In genomic region chr19:45681391-45682015, GRCh38 we compare ENCODE assay signal across 8 cellular contexts. TPM values are rescaled to one million over a fixed set of nuclear protein-coding genes. Genes with fewer than 3 reads are reported as not detected.
DNase-seq lines count a peak whose midpoint lies in the region; ATAC-seq and TF ChIP-seq lines count a peak whose summit lies in the region.

No MANE protein-coding gene starts in this region.

- POLR2A ChIA-PET in activated CD8-positive, alpha-beta T cell treated with anti-CD3 and anti-CD28 coated beads, Interleukin-2, amount 10 ng/mL, durations not matched to agents 7 days and 5 days (lab: Charles Lee), result interaction anchor here (1.1 to 1.2 kb wide), 2 partner anchors 10 to 36 kb away, joined by 5 to 7 read pairs; partner anchors contain the start of gene SNRPD2

- H3K36me3 Mint-ChIP-seq in activated CD8-positive, alpha-beta T cell treated with anti-CD3 and anti-CD28 coated beads, Interleukin-2, amount 10 ng/mL, durations not matched to agents 7 days and 5 days (ENCODE audit: low read depth), result peaks cover 22% of the 10 kb centered on the region
- peaks cover 8% of the 10 kb centered on the region for H3K36me3 Mint-ChIP-seq in memory B cell

- peak overlapping the region; percentile 64 for H3K4me3 Mint-ChIP-seq in activated CD8-positive, alpha-beta T cell treated with anti-CD3 and anti-CD28 coated beads, Interleukin-2, amount 10 ng/mL, durations not matched to agents 7 days and 5 days
- peak overlapping the region; percentile 85 for H3K4me3 Mint-ChIP-seq in memory B cell

- DNase-seq in AG09319 (ENCODE audit: extremely low read depth, low read depth) (no peak), HS-27A (ENCODE audit: low read depth) (peak; percentile 34), NCI-H82 (lab: John Stamatoyannopoulos, UW) (peak; percentile 85), memory B cell (ENCODE audit: low spot score in 2 of 2) (peak; percentile 91 to 93)
- peak; percentile 91 for DNase-seq in activated CD8-positive, alpha-beta T cell treated with anti-CD3 and anti-CD28 coated beads, Interleukin-2, amount 10 ng/mL, durations not matched to agents 7 days and 5 days
- DNase-seq in effector CD8-positive, alpha-beta T cell (lab: John Stamatoyannopoulos, UW), result peak; percentile 77
- DNase-seq in stimulated activated CD4-positive, alpha-beta T cell treated with anti-CD3 and anti-CD28 coated beads, TNF-alpha, amount 100 ng/mL, for 4 hours (ENCODE audit: low read depth in 3 of 3), result peak; percentile 69 to 73 (median 73)

- CTCF ChIA-PET in activated CD8-positive, alpha-beta T cell treated with anti-CD3 and anti-CD28 coated beads, Interleukin-2, amount 10 ng/mL, durations not matched to agents 7 days and 5 days (lab: Charles Lee), result interaction anchor here (0.6 to 8.8 kb wide), 17 partner anchors 10 to 203 kb away, joined by 3 to 116 read pairs (median 3); partner anchors contain the start of genes EML2, QPCTL, SIX5 and SNRPD2

- ATAC-seq in GM19035 (IDR thresholded peaks at IDR 0.05; ENCODE audit: unreplicated experiment), result peak; percentile 74
- ATAC-seq in activated CD8-positive, alpha-beta T cell treated with anti-CD3 and anti-CD28 coated beads, Interleukin-2, amount 10 ng/mL, durations not matched to agents 7 days and 5 days, result peak; percentile 95
- ATAC-seq in memory B cell (ENCODE audit: low read depth), result peak; percentile 90

- peak overlapping the region; percentile 64 for H3K27ac Mint-ChIP-seq in activated CD8-positive, alpha-beta T cell treated with anti-CD3 and anti-CD28 coated beads, Interleukin-2, amount 10 ng/mL, durations not matched to agents 7 days and 5 days
- H3K27ac Mint-ChIP-seq in memory B cell, result peak overlapping the region; percentile 42

- H3K4me1 Mint-ChIP-seq in activated CD8-positive, alpha-beta T cell treated with anti-CD3 and anti-CD28 coated beads, Interleukin-2, amount 10 ng/mL, durations not matched to agents 7 days and 5 days (ENCODE audit: low read depth), result peaks cover 26% of the 10 kb centered on the region
- peaks cover 21% of the 10 kb centered on the region for H3K4me1 Mint-ChIP-seq in memory B cell

- TF ChIP-seq CTCF in AG09319 (IDR thresholded peaks at IDR 0.05; ENCODE audit: low read depth, low read length), result peak; percentile 79

- no peaks in the 10 kb centered on the region for H3K27me3 Mint-ChIP-seq in activated CD8-positive, alpha-beta T cell treated with anti-CD3 and anti-CD28 coated beads, Interleukin-2, amount 10 ng/mL, durations not matched to agents 7 days and 5 days (ENCODE audit: low read depth)
- H3K27me3 Mint-ChIP-seq in memory B cell, result peaks cover 3% of the 10 kb centered on the region

- H3K9me3 Mint-ChIP-seq in activated CD8-positive, alpha-beta T cell treated with anti-CD3 and anti-CD28 coated beads, Interleukin-2, amount 10 ng/mL, durations not matched to agents 7 days and 5 days (ENCODE audit: insufficient read depth), result no peaks in the 10 kb centered on the region
- H3K9me3 Mint-ChIP-seq in memory B cell, result no peaks in the 10 kb centered on the region

RNA-seq across cellular contexts. Expression of gene SNRPD2, which starts 10.2 kb away (rescaled TPM):
- 100 to 1,000 TPM; 634 to 652 TPM for total RNA-seq in activated CD8-positive, alpha-beta T cell treated with anti-CD3 and anti-CD28 coated beads, Interleukin-2, amount 10 ng/mL, durations not matched to agents 7 days and 5 days

RNA-seq across cellular contexts. Expression of gene QPCTL, which starts 11.0 kb away (rescaled TPM):
- total RNA-seq in activated CD8-positive, alpha-beta T cell treated with anti-CD3 and anti-CD28 coated beads, Interleukin-2, amount 10 ng/mL, durations not matched to agents 7 days and 5 days, result 1 to 10 TPM; 6.7 to 8.0 TPM

RNA-seq across cellular contexts. Expression of gene GIPR, which starts 13.5 kb away (rescaled TPM):
- 1 to 10 TPM; 7.0 to 9.2 TPM for total RNA-seq in activated CD8-positive, alpha-beta T cell treated with anti-CD3 and anti-CD28 coated beads, Interleukin-2, amount 10 ng/mL, durations not matched to agents 7 days and 5 days

RNA-seq across cellular contexts. Expression of gene EML2, which starts 42.3 kb away (rescaled TPM):
- total RNA-seq in activated CD8-positive, alpha-beta T cell treated with anti-CD3 and anti-CD28 coated beads, Interleukin-2, amount 10 ng/mL, durations not matched to agents 7 days and 5 days, result 10 to 100 TPM; 93.6 to 97.6 TPM

RNA-seq across cellular contexts. Expression of gene FBXO46, which starts 49.2 kb away (rescaled TPM):
- 10 to 100 TPM; 32.6 to 33.9 TPM for total RNA-seq in activated CD8-positive, alpha-beta T cell treated with anti-CD3 and anti-CD28 coated beads, Interleukin-2, amount 10 ng/mL, durations not matched to agents 7 days and 5 days
